ENCODE assay signal across 19 cellular contexts in genomic region chr1:204325944-204326343, GRCh38.
"Had no signal": no experiment of that assay in that cellular context is flagged by ENCODE, and none has a peak within 500 bp of the region (broad histone marks: within the 10 kb centered on the region; RNA-seq: fewer than 3 reads in every experiment).

No MANE protein-coding gene starts in this region.

- H3K27ac ChIP-seq: thoracic aorta, upper lobe of right lung had no signal

- H3K9me3 ChIP-seq: thoracic aorta, upper lobe of right lung had no signal

- ATAC-seq: activated CD4-positive, alpha-beta T cell treated with anti-CD3 and anti-CD28 coated beads for 36 hours; left colon; upper lobe of right lung; WTC11 had no signal

- H3K4me3 ChIP-seq: thoracic aorta, upper lobe of right lung had no signal

- DNase-seq: activated CD4-positive, alpha-beta T cell treated with anti-CD3 and anti-CD28 coated beads for 36 hours; activated CD4-positive, alpha-beta T cell treated with anti-CD3 and anti-CD28 coated beads, Interleukin-2, amount 50 U/mL, for 48 hours; activated CD8-positive, alpha-beta memory T cell treated with anti-CD3 and anti-CD28 coated beads, Interleukin-2, amount 50 U/mL, for 48 hours; activated effector memory CD4-positive, alpha-beta T cell treated with Interleukin-2 at 50 U/mL for 16 hours; activated naive CD4-positive, alpha-beta T cell treated with anti-CD3 and anti-CD28 coated beads for 36 hours; activated naive CD8-positive, alpha-beta T cell treated with anti-CD3 and anti-CD28 coated beads, Interleukin-2, amount 10 ng/mL, durations not matched to agents 7 days and 5 days; activated T-cell treated with anti-CD3 and anti-CD28 coated beads, Interleukin-2, amount 50 U/mL, for 48 hours; amniotic stem cell; effector memory CD4-positive, alpha-beta T cell; foreskin melanocyte; left colon; mesendoderm; naive B cell; stimulated activated CD4-positive, alpha-beta T cell treated with anti-CD3 and anti-CD28 coated beads, Interleukin-2, amount 100 ng/mL, for 48 hours; stimulated activated naive CD4-positive, alpha-beta T cell; T-helper 9 cell; upper lobe of right lung had no signal

- H3K36me3 ChIP-seq: thoracic aorta, upper lobe of right lung had no signal

- H3K4me1 ChIP-seq: upper lobe of right lung had no signal

- H3K27me3 ChIP-seq: upper lobe of right lung had no signal
